Comparison of ENCODE assay signal across 1 cellular context in the genomic region with DNA sequence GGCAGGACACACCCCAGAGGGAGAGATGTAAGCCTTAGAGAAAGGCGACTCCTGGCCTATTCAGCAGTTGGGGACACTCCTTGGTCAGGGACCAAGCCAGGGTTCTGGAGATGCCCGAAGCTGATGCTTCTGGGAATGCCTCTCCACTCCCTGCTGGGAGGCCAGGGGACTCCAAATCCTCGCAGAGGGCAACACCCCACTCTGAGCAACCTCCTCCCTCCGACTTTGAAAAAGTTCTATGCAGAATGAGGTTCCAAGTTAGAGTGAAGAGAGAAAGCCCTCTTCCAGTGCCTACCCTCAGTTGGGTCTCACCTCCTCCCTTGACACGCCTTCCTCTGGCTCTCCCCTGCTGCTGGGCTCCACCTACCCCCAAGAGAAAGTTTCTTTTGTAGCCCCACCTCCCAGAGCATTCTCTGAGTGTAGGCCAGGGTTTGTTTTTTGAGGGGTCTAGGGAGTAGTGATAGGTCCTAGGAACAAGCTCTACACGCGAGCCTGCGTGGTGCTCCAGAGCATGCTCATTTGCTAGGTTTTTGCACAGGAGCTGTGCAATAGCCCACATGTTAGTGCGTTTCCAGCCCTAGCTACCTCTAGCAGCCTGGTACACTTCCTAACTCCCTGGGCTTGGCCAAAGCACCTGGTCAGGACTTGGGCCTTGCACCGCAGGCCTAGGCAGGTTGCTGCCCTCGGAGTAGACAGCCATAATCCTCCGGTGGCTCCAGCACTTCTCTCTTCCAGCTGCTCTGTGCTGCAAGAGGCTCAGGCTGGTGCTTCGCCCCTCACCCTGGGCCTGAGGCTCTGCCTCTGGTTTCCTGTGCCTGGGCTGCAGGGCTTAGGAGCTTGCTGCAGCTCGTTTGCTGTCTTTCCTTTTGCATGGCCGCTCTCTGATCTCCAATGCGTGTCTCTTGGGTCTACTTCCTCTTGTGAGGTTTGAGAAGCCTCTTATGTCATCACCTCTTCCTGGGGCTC.
TF ChIP-seq lines count a peak whose summit lies in the region.

No MANE protein-coding gene starts in this region.

TF ChIP-seq in IMR-90, 13 proteins besides CTCF, POLR2A, EP300 and RAD21:
- TF ChIP-seq MXI1 (IDR thresholded peaks at IDR 0.05; ENCODE audit: borderline replicate concordance, low read depth, low read length) (no peak), MAZ (IDR thresholded peaks at IDR 0.05; ENCODE audit: borderline replicate concordance, low read depth, low read length) (no peak), SMC3 (IDR thresholded peaks at IDR 0.05; ENCODE audit: low read depth, low read length) (no peak), BHLHE40 (IDR thresholded peaks at IDR 0.05; ENCODE audit: low read depth, low read length) (no peak), CEBPB (IDR thresholded peaks at IDR 0.05; ENCODE audit: low read depth, low read length) (no peak)
TF ChIP-seq in IMR-90: peak in this region for 0.
